8 cellular contexts compared by ENCODE assay signal in the genomic region with DNA sequence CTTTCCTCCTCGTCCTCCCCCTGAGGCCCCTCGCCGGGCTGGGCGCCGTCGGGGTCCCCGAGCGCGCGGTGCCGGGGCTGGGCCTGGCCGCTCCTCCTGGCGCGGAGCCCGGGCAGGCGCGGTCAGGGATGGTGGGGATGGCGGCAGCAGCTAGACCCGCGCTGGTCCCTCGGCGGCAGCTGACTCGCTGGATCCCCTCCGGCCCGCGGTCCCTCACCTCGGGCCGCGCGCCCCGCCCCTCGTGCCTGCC. TPM values are rescaled to one million over a fixed set of nuclear protein-coding genes. Genes with fewer than 3 reads are reported as not detected.
DNase-seq lines count a peak whose midpoint lies in the region; ATAC-seq and TF ChIP-seq lines count a peak whose summit lies in the region.

A gene with protein sequence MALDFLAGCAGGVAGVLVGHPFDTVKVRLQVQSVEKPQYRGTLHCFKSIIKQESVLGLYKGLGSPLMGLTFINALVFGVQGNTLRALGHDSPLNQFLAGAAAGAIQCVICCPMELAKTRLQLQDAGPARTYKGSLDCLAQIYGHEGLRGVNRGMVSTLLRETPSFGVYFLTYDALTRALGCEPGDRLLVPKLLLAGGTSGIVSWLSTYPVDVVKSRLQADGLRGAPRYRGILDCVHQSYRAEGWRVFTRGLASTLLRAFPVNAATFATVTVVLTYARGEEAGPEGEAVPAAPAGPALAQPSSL (minus strand): TSS at position 189 of the 250 bp plus-strand sequence. CDS start 212 bp downstream, outside the sequence.

- peaks cover 10% of the 10 kb centered on the region for H3K4me1 Mint-ChIP-seq in activated CD4-positive, alpha-beta memory T cell treated with anti-CD3 and anti-CD28 coated beads for 36 hours (ENCODE audit: low read depth)

- no peaks in the 10 kb centered on the region for H3K36me3 Mint-ChIP-seq in activated CD4-positive, alpha-beta memory T cell treated with anti-CD3 and anti-CD28 coated beads for 36 hours

- H3K27me3 Mint-ChIP-seq in activated CD4-positive, alpha-beta memory T cell treated with anti-CD3 and anti-CD28 coated beads for 36 hours = peaks cover 6% of the 10 kb centered on the region

- no peaks in the 10 kb centered on the region for H4K20me1 ChIP-seq in GM23248 (ENCODE audit: insufficient read depth)

- ATAC-seq in heart right ventricle (no peak), sciatic nerve (no peak), GM18907 (IDR thresholded peaks at IDR 0.05; ENCODE audit: unreplicated experiment) (no peak), HG02885 (IDR thresholded peaks at IDR 0.05; ENCODE audit: poor library complexity, unreplicated experiment) (no peak), HG03039 (IDR thresholded peaks at IDR 0.05; ENCODE audit: unreplicated experiment) (no peak), HG02870 (IDR thresholded peaks at IDR 0.05; ENCODE audit: unreplicated experiment) (no peak)

- H3K79me2 ChIP-seq in GM23248 (ENCODE audit: insufficient read depth) = no peaks in the 10 kb centered on the region

- peak within 1 kb of the TSS; percentile 70 for H3K4me3 Mint-ChIP-seq in activated CD4-positive, alpha-beta memory T cell treated with anti-CD3 and anti-CD28 coated beads for 36 hours

- peak within 1 kb of the TSS; percentile 72 for H3K9ac ChIP-seq in GM23248

- peak within 1 kb of the TSS; percentile 76 for H2AFZ ChIP-seq in GM23248

- DNase-seq in GM23248 = no peak
- no peak for DNase-seq in activated CD4-positive, alpha-beta memory T cell treated with anti-CD3 and anti-CD28 coated beads for 36 hours
- no peak for DNase-seq in heart right ventricle
- DNase-seq in sciatic nerve (ENCODE audit: low spot score) = no peak

- H3K27ac ChIP-seq in GM23248 = no peak within 1 kb of the TSS
- peak within 1 kb of the TSS; percentile 84 to 95 (median 90) for H3K27ac ChIP-seq in heart right ventricle

- POLR2A ChIA-PET in activated CD4-positive, alpha-beta memory T cell treated with anti-CD3 and anti-CD28 coated beads for 36 hours (lab: Charles Lee) = no interaction called here

- in situ Hi-C loops in GM23248 (cut with MboI) = no loop called here

- H3K9me2 ChIP-seq in GM23248 (ENCODE audit: insufficient read depth) = no peaks in the 10 kb centered on the region

- no peak within 1 kb of the TSS for H3K27ac Mint-ChIP-seq in activated CD4-positive, alpha-beta memory T cell treated with anti-CD3 and anti-CD28 coated beads for 36 hours

- H3K4me2 ChIP-seq in GM23248 (ENCODE audit: unreplicated experiment) = peak within 1 kb of the TSS; percentile 82

- H3K4me3 ChIP-seq in GM23248 (peak within 1 kb of the TSS; percentile 77), heart right ventricle (peak within 1 kb of the TSS; percentile 65 to 99 (median 92))

- intact Hi-C loops in activated CD4-positive, alpha-beta memory T cell treated with anti-CD3 and anti-CD28 coated beads for 36 hours (cut with micrococcal nuclease) = loop anchor here (10.0 kb wide), 1 partner anchor 339 kb away; no protein-coding TSS in a partner anchor
- intact Hi-C loops in heart right ventricle (cut with DNase I) (loop anchor here in 9 of 10 donors (2.0 to 10.0 kb wide), 5 partner anchors 64 to 71 kb away; partner anchors contain the start of gene WDR25 (in 7 of the 9)), sciatic nerve (cut with DNase I) (no loop called here)

- 1 to 6% methylated on average over 11 to 31 of the region's 32 CpGs for WGBS in GM23248 (ENCODE audit: low coverage in 1 of 2, low lambda C conversion rate in 2 of 2, missing lambda C conversion rate in 2 of 2), 2 experiments
- WGBS in heart right ventricle, 2 donors = 0 to 1% methylated on average over 28 to 32 of the region's 32 CpGs

- H3K4me1 ChIP-seq in GM23248 (ENCODE audit: insufficient read depth) = no peaks in the 10 kb centered on the region
- H3K4me1 ChIP-seq in heart right ventricle = peaks cover 4 to 69% (median 45%) of the 10 kb centered on the region in 9 donors

- CTCF ChIA-PET in activated CD4-positive, alpha-beta memory T cell treated with anti-CD3 and anti-CD28 coated beads for 36 hours (lab: Charles Lee) = interaction anchor here (0.5 kb wide), 1 partner anchor 240 kb away, joined by 3 read pairs; no protein-coding TSS in a partner anchor

- no peak for TF ChIP-seq CTCF in heart right ventricle (IDR thresholded peaks at IDR 0.05)

- H3K9me3 ChIP-seq in GM23248 (ENCODE audit: low read depth) (no peaks in the 10 kb centered on the region), heart right ventricle (no peaks in the 10 kb centered on the region)

- H3K27me3 ChIP-seq in GM23248 (replicated peaks; ENCODE audit: insufficient read depth) (no peaks in the 10 kb centered on the region), heart right ventricle (no peaks in the 10 kb centered on the region)

- H3F3A ChIP-seq in GM23248 (ENCODE audit: insufficient read depth) = no peaks in the 10 kb centered on the region

- H3K36me3 ChIP-seq in GM23248 (ENCODE audit: low read depth) (no peaks in the 10 kb centered on the region), heart right ventricle (no peaks in the 10 kb centered on the region)

- H3K9me3 Mint-ChIP-seq in activated CD4-positive, alpha-beta memory T cell treated with anti-CD3 and anti-CD28 coated beads for 36 hours = no peaks in the 10 kb centered on the region

RNA-seq across cellular contexts. Expression of the gene that starts here (rescaled TPM):
- 11.8 and 12.0 TPM in 2 replicates for total RNA-seq in GM23248 (2014; rRNA removed; shearing (Covaris generic))
- polyA plus RNA-seq in GM23248 (2016; fragmentation: Nextera tagmentation; extraction: Ambion mirVana) (5.5 TPM in 2 replicates), heart right ventricle (10 to 100 TPM; 36.7 to 70.7 TPM)
- 10 to 100 TPM; 14.9 to 15.7 TPM for total RNA-seq in activated CD4-positive, alpha-beta memory T cell treated with anti-CD3 and anti-CD28 coated beads for 36 hours
- total RNA-seq in heart right ventricle (10 to 100 TPM; 11.0 to 25.3 (median 21.7) TPM), sciatic nerve (86.8 TPM)
